Comparison of ENCODE assay signal across 1 cellular context in the genomic region with DNA sequence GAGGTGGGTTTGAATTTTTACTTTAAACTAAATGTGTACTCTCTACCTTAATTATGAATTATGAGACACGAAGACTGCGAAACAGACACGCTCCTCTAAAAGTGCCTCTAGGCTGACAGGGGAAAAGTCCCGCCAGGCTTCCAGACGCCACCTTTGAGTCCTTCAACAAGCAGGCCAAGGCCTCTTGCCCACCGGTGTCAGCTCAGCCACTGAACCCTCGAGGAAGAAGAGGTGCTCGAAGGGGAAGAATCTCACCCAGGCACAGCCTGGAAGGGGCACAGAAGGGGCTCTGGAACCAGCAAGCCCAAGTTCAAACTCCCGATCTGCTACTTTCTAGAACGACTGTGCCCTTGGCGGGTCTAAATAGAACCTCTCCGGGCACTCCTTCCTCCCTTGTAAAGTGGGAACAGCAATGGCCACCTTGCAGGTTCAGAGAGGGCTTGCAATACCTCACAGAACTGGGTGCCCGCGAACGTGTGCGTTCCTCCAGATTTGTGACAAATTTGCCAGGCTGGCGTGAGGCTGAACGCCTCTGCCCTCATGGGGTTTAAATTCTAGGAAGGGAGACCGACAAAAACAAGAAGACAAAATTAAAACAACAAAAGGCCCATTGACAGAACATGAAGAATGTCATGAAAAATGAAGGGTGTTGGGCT.
TF ChIP-seq lines count a peak whose summit lies in the region.

No MANE protein-coding gene starts in this region.

TF ChIP-seq in HepG2, 621 proteins besides CTCF, POLR2A, EP300 and RAD21 (continued from another document and continues in another):
- TF ChIP-seq, protein P1, sequence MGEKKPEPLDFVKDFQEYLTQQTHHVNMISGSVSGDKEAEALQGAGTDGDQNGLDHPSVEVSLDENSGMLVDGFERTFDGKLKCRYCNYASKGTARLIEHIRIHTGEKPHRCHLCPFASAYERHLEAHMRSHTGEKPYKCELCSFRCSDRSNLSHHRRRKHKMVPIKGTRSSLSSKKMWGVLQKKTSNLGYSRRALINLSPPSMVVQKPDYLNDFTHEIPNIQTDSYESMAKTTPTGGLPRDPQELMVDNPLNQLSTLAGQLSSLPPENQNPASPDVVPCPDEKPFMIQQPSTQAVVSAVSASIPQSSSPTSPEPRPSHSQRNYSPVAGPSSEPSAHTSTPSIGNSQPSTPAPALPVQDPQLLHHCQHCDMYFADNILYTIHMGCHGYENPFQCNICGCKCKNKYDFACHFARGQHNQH (CRISPR knock-in tag; IDR thresholded peaks at IDR 0.05) = peak; percentile 14; the same call in 1 of the 2 replicates
- TF ChIP-seq ZSCAN31 (CRISPR knock-in tag; IDR thresholded peaks at IDR 0.05; ENCODE audit: low read depth) (no peak; the same call in 1 of the 2 replicates), NRL (CRISPR knock-in tag; IDR thresholded peaks at IDR 0.05; ENCODE audit: borderline replicate concordance) (no peak), FOSL2 (CRISPR knock-in tag; IDR thresholded peaks at IDR 0.05) (no peak), TBP (CRISPR knock-in tag; IDR thresholded peaks at IDR 0.05) (no peak), ZSCAN9 (CRISPR knock-in tag; IDR thresholded peaks at IDR 0.05; ENCODE audit: borderline replicate concordance) (no peak), ZNF431 (CRISPR knock-in tag; IDR thresholded peaks at IDR 0.05; ENCODE audit: borderline replicate concordance, low read depth) (no peak), NFE2 (CRISPR knock-in tag; IDR thresholded peaks at IDR 0.05) (no peak), ZMYM4 (CRISPR knock-in tag; IDR thresholded peaks at IDR 0.05) (no peak), PITX1 (CRISPR knock-in tag; IDR thresholded peaks at IDR 0.05) (no peak), XRCC5 (optimal IDR thresholded peaks at IDR 0.05; ENCODE audit: low read length) (no peak), HMG20B (CRISPR knock-in tag; conservative IDR thresholded peaks at IDR 0.05) (no peak), BRD4 (CRISPR knock-in tag; IDR thresholded peaks at IDR 0.05) (no peak), ZSCAN22 (CRISPR knock-in tag; IDR thresholded peaks at IDR 0.05) (no peak), SIN3B (IDR thresholded peaks at IDR 0.05; ENCODE audit: low read length) (0 out of 2 replicates have a peak, but pooled peaks have one; percentile 8), MXI1 (IDR thresholded peaks at IDR 0.05; ENCODE audit: borderline replicate concordance, low read depth, low read length) (0 out of 3 replicates have a peak, but pooled peaks have one; percentile 24), HDAC1 (CRISPR knock-in tag; IDR thresholded peaks at IDR 0.05) (peak; percentile 26; the same call in 1 of the 2 replicates), NONO (IDR thresholded peaks at IDR 0.05) (no peak), NONO (CRISPR knock-in tag; conservative IDR thresholded peaks at IDR 0.05) (0 out of 2 replicates have a peak, but pooled peaks have one; percentile 54), RBAK (CRISPR knock-in tag; IDR thresholded peaks at IDR 0.05) (no peak), HNRNPLL (IDR thresholded peaks at IDR 0.05; ENCODE audit: low read depth, low read length, poor library complexity, severe bottlenecking) (no peak), ASH2L (IDR thresholded peaks at IDR 0.05; ENCODE audit: insufficient read length, low read depth, low read length) (no peak), TAF1 (CRISPR knock-in tag; IDR thresholded peaks at IDR 0.05) (no peak), ZFP37 (CRISPR knock-in tag; IDR thresholded peaks at IDR 0.05; ENCODE audit: borderline replicate concordance) (no peak), ZNF850 (CRISPR knock-in tag; conservative IDR thresholded peaks at IDR 0.05) (no peak), MIXL1 (CRISPR knock-in tag; IDR thresholded peaks at IDR 0.05) (no peak), ZNF552 (CRISPR knock-in tag; IDR thresholded peaks at IDR 0.05; ENCODE audit: borderline replicate concordance) (0 out of 2 replicates have a peak, but pooled peaks have one; percentile 53), HOXA3 (CRISPR knock-in tag; IDR thresholded peaks at IDR 0.05) (no peak), STAT5B (CRISPR knock-in tag; IDR thresholded peaks at IDR 0.05) (no peak), RFX5 (IDR thresholded peaks at IDR 0.05; ENCODE audit: low read depth, low read length) (no peak), PHF5A (CRISPR knock-in tag; IDR thresholded peaks at IDR 0.05; ENCODE audit: low read depth, unreplicated experiment) (no peak), ONECUT2 (CRISPR knock-in tag; IDR thresholded peaks at IDR 0.05) (no peak), KLF9 (CRISPR knock-in tag; IDR thresholded peaks at IDR 0.05; ENCODE audit: low read depth) (0 out of 2 replicates have a peak, but pooled peaks have one; percentile 14), ZNF607 (CRISPR knock-in tag; IDR thresholded peaks at IDR 0.05; ENCODE audit: borderline replicate concordance) (no peak; the same call in 1 of the 2 replicates), ZNF224 (CRISPR knock-in tag; IDR thresholded peaks at IDR 0.05) (0 out of 2 replicates have a peak, but pooled peaks have one; percentile 9), HOXA5 (CRISPR knock-in tag; IDR thresholded peaks at IDR 0.05) (no peak), RFX3 (CRISPR knock-in tag; IDR thresholded peaks at IDR 0.05) (no peak), ZNF136 (CRISPR knock-in tag; IDR thresholded peaks at IDR 0.05; ENCODE audit: low read depth) (no peak)
- TF ChIP-seq, protein P2, sequence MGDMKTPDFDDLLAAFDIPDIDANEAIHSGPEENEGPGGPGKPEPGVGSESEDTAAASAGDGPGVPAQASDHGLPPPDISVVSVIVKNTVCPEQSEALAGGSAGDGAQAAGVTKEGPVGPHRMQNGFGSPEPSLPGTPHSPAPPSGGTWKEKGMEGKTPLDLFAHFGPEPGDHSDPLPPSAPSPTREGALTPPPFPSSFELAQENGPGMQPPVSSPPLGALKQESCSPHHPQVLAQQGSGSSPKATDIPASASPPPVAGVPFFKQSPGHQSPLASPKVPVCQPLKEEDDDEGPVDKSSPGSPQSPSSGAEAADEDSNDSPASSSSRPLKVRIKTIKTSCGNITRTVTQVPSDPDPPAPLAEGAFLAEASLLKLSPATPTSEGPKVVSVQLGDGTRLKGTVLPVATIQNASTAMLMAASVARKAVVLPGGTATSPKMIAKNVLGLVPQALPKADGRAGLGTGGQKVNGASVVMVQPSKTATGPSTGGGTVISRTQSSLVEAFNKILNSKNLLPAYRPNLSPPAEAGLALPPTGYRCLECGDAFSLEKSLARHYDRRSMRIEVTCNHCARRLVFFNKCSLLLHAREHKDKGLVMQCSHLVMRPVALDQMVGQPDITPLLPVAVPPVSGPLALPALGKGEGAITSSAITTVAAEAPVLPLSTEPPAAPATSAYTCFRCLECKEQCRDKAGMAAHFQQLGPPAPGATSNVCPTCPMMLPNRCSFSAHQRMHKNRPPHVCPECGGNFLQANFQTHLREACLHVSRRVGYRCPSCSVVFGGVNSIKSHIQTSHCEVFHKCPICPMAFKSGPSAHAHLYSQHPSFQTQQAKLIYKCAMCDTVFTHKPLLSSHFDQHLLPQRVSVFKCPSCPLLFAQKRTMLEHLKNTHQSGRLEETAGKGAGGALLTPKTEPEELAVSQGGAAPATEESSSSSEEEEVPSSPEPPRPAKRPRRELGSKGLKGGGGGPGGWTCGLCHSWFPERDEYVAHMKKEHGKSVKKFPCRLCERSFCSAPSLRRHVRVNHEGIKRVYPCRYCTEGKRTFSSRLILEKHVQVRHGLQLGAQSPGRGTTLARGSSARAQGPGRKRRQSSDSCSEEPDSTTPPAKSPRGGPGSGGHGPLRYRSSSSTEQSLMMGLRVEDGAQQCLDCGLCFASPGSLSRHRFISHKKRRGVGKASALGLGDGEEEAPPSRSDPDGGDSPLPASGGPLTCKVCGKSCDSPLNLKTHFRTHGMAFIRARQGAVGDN (CRISPR knock-in tag; IDR thresholded peaks at IDR 0.05) = peak; percentile 7; the same call in 1 of the 2 replicates
- TF ChIP-seq, protein P3, sequence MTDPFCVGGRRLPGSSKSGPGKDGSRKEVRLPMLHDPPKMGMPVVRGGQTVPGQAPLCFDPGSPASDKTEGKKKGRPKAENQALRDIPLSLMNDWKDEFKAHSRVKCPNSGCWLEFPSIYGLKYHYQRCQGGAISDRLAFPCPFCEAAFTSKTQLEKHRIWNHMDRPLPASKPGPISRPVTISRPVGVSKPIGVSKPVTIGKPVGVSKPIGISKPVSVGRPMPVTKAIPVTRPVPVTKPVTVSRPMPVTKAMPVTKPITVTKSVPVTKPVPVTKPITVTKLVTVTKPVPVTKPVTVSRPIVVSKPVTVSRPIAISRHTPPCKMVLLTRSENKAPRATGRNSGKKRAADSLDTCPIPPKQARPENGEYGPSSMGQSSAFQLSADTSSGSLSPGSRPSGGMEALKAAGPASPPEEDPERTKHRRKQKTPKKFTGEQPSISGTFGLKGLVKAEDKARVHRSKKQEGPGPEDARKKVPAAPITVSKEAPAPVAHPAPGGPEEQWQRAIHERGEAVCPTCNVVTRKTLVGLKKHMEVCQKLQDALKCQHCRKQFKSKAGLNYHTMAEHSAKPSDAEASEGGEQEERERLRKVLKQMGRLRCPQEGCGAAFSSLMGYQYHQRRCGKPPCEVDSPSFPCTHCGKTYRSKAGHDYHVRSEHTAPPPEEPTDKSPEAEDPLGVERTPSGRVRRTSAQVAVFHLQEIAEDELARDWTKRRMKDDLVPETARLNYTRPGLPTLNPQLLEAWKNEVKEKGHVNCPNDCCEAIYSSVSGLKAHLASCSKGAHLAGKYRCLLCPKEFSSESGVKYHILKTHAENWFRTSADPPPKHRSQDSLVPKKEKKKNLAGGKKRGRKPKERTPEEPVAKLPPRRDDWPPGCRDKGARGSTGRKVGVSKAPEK (CRISPR knock-in tag; IDR thresholded peaks at IDR 0.05; ENCODE audit: borderline replicate concordance) = 0 out of 2 replicates have a peak, but pooled peaks have one; percentile 20
- TF ChIP-seq, protein P4, sequence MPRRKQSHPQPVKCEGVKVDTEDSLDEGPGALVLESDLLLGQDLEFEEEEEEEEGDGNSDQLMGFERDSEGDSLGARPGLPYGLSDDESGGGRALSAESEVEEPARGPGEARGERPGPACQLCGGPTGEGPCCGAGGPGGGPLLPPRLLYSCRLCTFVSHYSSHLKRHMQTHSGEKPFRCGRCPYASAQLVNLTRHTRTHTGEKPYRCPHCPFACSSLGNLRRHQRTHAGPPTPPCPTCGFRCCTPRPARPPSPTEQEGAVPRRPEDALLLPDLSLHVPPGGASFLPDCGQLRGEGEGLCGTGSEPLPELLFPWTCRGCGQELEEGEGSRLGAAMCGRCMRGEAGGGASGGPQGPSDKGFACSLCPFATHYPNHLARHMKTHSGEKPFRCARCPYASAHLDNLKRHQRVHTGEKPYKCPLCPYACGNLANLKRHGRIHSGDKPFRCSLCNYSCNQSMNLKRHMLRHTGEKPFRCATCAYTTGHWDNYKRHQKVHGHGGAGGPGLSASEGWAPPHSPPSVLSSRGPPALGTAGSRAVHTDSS (CRISPR knock-in tag; conservative IDR thresholded peaks at IDR 0.05) = no peak
- TF ChIP-seq, protein P5, sequence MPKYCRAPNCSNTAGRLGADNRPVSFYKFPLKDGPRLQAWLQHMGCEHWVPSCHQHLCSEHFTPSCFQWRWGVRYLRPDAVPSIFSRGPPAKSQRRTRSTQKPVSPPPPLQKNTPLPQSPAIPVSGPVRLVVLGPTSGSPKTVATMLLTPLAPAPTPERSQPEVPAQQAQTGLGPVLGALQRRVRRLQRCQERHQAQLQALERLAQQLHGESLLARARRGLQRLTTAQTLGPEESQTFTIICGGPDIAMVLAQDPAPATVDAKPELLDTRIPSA (CRISPR knock-in tag; IDR thresholded peaks at IDR 0.05; ENCODE audit: borderline replicate concordance) = no peak
- TF ChIP-seq, protein P6, sequence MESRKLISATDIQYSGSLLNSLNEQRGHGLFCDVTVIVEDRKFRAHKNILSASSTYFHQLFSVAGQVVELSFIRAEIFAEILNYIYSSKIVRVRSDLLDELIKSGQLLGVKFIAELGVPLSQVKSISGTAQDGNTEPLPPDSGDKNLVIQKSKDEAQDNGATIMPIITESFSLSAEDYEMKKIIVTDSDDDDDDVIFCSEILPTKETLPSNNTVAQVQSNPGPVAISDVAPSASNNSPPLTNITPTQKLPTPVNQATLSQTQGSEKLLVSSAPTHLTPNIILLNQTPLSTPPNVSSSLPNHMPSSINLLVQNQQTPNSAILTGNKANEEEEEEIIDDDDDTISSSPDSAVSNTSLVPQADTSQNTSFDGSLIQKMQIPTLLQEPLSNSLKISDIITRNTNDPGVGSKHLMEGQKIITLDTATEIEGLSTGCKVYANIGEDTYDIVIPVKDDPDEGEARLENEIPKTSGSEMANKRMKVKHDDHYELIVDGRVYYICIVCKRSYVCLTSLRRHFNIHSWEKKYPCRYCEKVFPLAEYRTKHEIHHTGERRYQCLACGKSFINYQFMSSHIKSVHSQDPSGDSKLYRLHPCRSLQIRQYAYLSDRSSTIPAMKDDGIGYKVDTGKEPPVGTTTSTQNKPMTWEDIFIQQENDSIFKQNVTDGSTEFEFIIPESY (CRISPR knock-in tag; IDR thresholded peaks at IDR 0.05) = no peak
- TF ChIP-seq, protein P7, sequence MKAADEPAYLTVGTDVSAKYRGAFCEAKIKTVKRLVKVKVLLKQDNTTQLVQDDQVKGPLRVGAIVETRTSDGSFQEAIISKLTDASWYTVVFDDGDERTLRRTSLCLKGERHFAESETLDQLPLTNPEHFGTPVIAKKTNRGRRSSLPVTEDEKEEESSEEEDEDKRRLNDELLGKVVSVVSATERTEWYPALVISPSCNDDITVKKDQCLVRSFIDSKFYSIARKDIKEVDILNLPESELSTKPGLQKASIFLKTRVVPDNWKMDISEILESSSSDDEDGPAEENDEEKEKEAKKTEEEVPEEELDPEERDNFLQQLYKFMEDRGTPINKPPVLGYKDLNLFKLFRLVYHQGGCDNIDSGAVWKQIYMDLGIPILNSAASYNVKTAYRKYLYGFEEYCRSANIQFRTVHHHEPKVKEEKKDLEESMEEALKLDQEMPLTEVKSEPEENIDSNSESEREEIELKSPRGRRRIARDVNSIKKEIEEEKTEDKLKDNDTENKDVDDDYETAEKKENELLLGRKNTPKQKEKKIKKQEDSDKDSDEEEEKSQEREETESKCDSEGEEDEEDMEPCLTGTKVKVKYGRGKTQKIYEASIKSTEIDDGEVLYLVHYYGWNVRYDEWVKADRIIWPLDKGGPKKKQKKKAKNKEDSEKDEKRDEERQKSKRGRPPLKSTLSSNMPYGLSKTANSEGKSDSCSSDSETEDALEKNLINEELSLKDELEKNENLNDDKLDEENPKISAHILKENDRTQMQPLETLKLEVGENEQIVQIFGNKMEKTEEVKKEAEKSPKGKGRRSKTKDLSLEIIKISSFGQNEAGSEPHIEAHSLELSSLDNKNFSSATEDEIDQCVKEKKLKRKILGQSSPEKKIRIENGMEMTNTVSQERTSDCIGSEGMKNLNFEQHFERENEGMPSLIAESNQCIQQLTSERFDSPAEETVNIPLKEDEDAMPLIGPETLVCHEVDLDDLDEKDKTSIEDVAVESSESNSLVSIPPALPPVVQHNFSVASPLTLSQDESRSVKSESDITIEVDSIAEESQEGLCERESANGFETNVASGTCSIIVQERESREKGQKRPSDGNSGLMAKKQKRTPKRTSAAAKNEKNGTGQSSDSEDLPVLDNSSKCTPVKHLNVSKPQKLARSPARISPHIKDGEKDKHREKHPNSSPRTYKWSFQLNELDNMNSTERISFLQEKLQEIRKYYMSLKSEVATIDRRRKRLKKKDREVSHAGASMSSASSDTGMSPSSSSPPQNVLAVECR (CRISPR knock-in tag; IDR thresholded peaks at IDR 0.05; ENCODE audit: borderline replicate concordance) = peak; percentile 8; the same call in 1 of the 2 replicates
- TF ChIP-seq, protein P8, sequence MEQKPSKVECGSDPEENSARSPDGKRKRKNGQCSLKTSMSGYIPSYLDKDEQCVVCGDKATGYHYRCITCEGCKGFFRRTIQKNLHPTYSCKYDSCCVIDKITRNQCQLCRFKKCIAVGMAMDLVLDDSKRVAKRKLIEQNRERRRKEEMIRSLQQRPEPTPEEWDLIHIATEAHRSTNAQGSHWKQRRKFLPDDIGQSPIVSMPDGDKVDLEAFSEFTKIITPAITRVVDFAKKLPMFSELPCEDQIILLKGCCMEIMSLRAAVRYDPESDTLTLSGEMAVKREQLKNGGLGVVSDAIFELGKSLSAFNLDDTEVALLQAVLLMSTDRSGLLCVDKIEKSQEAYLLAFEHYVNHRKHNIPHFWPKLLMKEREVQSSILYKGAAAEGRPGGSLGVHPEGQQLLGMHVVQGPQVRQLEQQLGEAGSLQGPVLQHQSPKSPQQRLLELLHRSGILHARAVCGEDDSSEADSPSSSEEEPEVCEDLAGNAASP (CRISPR knock-in tag; IDR thresholded peaks at IDR 0.05; ENCODE audit: borderline replicate concordance) = no peak
